In genomic region chrX:109218761-109219160, GRCh38 we compare ENCODE assay signal across 10 cellular contexts.
"Had no signal": no experiment of that assay in that cellular context is flagged by ENCODE, and none has a peak within 500 bp of the region (broad histone marks: within the 10 kb centered on the region; RNA-seq: fewer than 3 reads in every experiment).

No MANE protein-coding gene starts in this region.

- H3K4me3 ChIP-seq: GM23248, HAP-1, K562 had no signal

- DNase-seq: GM23248, GOT3, H7, HFFc6, IMR-90, KG1 had no signal

- H3K4me1 ChIP-seq: HAP-1 had no signal

- H3K27ac ChIP-seq: GM23248 had no signal

- H3K9me3 ChIP-seq: HAP-1 had no signal

- ATAC-seq: HCT116, K562 had no signal

- FAIRE-seq: HTR-8/SVneo, K562 had no signal

- H3K36me3 ChIP-seq: HAP-1 had no signal
